Comparison of ENCODE assay signal across 1 cellular context in the genomic region with DNA sequence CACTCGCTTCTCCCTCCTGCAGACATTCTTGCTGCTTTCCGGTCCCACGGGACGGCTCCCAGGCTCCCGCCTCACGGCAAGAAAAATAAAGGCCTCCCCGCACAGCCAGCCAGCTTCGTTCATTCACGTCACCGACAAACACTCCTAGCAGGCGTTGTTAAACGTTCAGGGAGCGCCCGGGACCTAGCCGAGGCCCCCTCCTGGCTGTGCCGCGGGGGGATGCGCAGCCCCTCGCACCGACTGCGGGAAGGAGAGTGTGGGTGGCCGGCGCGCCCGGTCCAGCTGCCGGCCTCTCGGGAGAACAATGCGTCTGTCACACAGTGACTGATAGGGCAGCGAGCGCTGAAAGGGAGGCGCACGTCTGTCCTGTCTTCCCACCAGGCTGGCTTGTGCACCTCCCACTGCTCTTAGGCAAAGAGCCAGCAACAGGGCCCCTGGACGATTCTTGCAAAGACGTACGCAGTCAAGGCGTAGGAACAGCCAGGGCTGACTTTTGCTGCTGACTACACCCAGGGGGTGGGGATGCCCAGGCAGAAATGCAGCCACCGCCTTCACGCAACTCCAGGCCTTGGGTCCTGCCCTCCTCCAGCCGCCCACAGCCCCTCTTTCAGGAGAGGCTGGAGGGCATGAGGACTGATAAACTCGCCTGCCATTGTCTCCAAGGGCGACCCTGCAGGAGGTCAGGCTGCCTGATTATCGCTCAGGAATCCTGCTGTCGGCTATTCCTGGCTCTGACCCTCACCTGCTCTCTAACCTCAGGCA.
TF ChIP-seq lines count a peak whose summit lies in the region.

No MANE protein-coding gene starts in this region.

TF ChIP-seq in WTC11, 78 proteins besides CTCF, POLR2A, EP300 and RAD21 (continued from another document):
- TF ChIP-seq, protein P1, sequence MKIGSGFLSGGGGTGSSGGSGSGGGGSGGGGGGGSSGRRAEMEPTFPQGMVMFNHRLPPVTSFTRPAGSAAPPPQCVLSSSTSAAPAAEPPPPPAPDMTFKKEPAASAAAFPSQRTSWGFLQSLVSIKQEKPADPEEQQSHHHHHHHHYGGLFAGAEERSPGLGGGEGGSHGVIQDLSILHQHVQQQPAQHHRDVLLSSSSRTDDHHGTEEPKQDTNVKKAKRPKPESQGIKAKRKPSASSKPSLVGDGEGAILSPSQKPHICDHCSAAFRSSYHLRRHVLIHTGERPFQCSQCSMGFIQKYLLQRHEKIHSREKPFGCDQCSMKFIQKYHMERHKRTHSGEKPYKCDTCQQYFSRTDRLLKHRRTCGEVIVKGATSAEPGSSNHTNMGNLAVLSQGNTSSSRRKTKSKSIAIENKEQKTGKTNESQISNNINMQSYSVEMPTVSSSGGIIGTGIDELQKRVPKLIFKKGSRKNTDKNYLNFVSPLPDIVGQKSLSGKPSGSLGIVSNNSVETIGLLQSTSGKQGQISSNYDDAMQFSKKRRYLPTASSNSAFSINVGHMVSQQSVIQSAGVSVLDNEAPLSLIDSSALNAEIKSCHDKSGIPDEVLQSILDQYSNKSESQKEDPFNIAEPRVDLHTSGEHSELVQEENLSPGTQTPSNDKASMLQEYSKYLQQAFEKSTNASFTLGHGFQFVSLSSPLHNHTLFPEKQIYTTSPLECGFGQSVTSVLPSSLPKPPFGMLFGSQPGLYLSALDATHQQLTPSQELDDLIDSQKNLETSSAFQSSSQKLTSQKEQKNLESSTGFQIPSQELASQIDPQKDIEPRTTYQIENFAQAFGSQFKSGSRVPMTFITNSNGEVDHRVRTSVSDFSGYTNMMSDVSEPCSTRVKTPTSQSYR (CRISPR knock-in tag; IDR thresholded peaks at IDR 0.05), result no peak
